3 cellular contexts compared by ENCODE assay signal in genomic region chr1:234467821-234468220, GRCh38.
"Had no signal": no experiment of that assay in that cellular context is flagged by ENCODE, and none has a peak within 500 bp of the region (broad histone marks: within the 10 kb centered on the region; RNA-seq: fewer than 3 reads in every experiment).

No MANE protein-coding gene starts in this region.

- ATAC-seq: GM12878 had no signal

- H3K4me3 ChIP-seq: GM12878 had no signal

- DNase-seq: GDM1, GF-D8 had no signal
